23 cellular contexts compared by ENCODE assay signal in genomic region chr10:34473174-34474059, GRCh38.
A peak's percentile ranks its signal among the peaks of the same experiment; 100 is the strongest.
DNase-seq lines count a peak whose midpoint lies in the region; ATAC-seq and TF ChIP-seq lines count a peak whose summit lies in the region.
"Had no signal": no experiment of that assay in that cellular context is flagged by ENCODE, and none has a peak within 500 bp of the region (broad histone marks: within the 10 kb centered on the region; RNA-seq: fewer than 3 reads in every experiment).

No MANE protein-coding gene starts in this region.

- TF ChIP-seq CTCF in PC-3 (conservative IDR thresholded peaks at IDR 0.05; ENCODE audit: low read depth, low read length) (no peak), cardiac muscle cell (IDR thresholded peaks at IDR 0.05; ENCODE audit: low read depth, low read length) (no peak), nephron progenitor cell (IDR thresholded peaks at IDR 0.05) (no peak), esophagus squamous epithelium (IDR thresholded peaks at IDR 0.05) (no peak)

- no peaks in the 10 kb centered on the region for H3K79me2 ChIP-seq in PC-3 (ENCODE audit: low read length)

- intact Hi-C loops in PC-3 (cut with micrococcal nuclease) (no loop called here), esophagus squamous epithelium (cut with DNase I) (no loop called here)

- H3K4me1 Mint-ChIP-seq in nephron progenitor cell = peaks cover 5% of the 10 kb centered on the region
- H3K4me1 Mint-ChIP-seq: activated CD4-positive, alpha-beta T cell treated with anti-CD3 and anti-CD28 coated beads, Interleukin-2, amount 10 ng/mL, durations not matched to agents 7 days and 5 days; activated T-helper 17 cell treated with anti-CD3 and anti-CD28 coated beads, Interleukin-2, amount 50 U/mL, for 72 hours had no signal

- H3K4me1 ChIP-seq in PC-3 (ENCODE audit: insufficient read depth, low read length) (0 out of 2 replicates have a peak, but pooled peaks cover 7% of the 10 kb centered on the region), cardiac muscle cell (ENCODE audit: low read depth) (peaks cover 28% of the 10 kb centered on the region), esophagus squamous epithelium (peaks cover 0 to 10% (median 0%) of the 10 kb centered on the region in 3 donors)

- no peaks in the 10 kb centered on the region for H3K27me3 Mint-ChIP-seq in nephron progenitor cell (ENCODE audit: low read depth, poor library complexity)
- H3K27me3 Mint-ChIP-seq: activated CD4-positive, alpha-beta T cell treated with anti-CD3 and anti-CD28 coated beads, Interleukin-2, amount 10 ng/mL, durations not matched to agents 7 days and 5 days had no signal

- peak overlapping the region; percentile 31 for H3K27ac Mint-ChIP-seq in nephron progenitor cell
- H3K27ac Mint-ChIP-seq: activated CD4-positive, alpha-beta T cell treated with anti-CD3 and anti-CD28 coated beads, Interleukin-2, amount 10 ng/mL, durations not matched to agents 7 days and 5 days; activated T-helper 17 cell treated with anti-CD3 and anti-CD28 coated beads, Interleukin-2, amount 50 U/mL, for 72 hours had no signal

- no peaks in the 10 kb centered on the region for H3F3A ChIP-seq in PC-3 (ENCODE audit: low read length, unreplicated experiment)

- H4K20me1 ChIP-seq in PC-3 (ENCODE audit: low read length) = no peaks in the 10 kb centered on the region

- no peak for TF ChIP-seq POLR2A in esophagus squamous epithelium (IDR thresholded peaks at IDR 0.05)

- no peak overlapping the region for H3K4me2 ChIP-seq in PC-3 (ENCODE audit: low read length)

- H3K4me3 Mint-ChIP-seq in nephron progenitor cell = no peak overlapping the region
- H3K4me3 Mint-ChIP-seq: activated CD4-positive, alpha-beta T cell treated with anti-CD3 and anti-CD28 coated beads, Interleukin-2, amount 10 ng/mL, durations not matched to agents 7 days and 5 days; activated T-helper 17 cell treated with anti-CD3 and anti-CD28 coated beads, Interleukin-2, amount 50 U/mL, for 72 hours; H9 had no signal

- H3K9me3 ChIP-seq in PC-3 (ENCODE audit: low read length) (no peaks in the 10 kb centered on the region), cardiac muscle cell (ENCODE audit: low read depth) (no peaks in the 10 kb centered on the region), esophagus squamous epithelium (no peaks in the 10 kb centered on the region)
- H3K9me3 ChIP-seq: neutrophil had no signal

- peaks cover 15% of the 10 kb centered on the region for H3K36me3 Mint-ChIP-seq in nephron progenitor cell (ENCODE audit: low read depth)

- no peak overlapping the region for H2AFZ ChIP-seq in PC-3 (ENCODE audit: low read length)

- H3K27me3 ChIP-seq in PC-3 (ENCODE audit: low read length) (no peaks in the 10 kb centered on the region), cardiac muscle cell (no peaks in the 10 kb centered on the region), esophagus squamous epithelium (no peaks in the 10 kb centered on the region)
- H3K27me3 ChIP-seq: neutrophil had no signal

- H3K36me3 ChIP-seq in PC-3 (ENCODE audit: low read depth, low read length) = peaks cover 3% of the 10 kb centered on the region; the same call in 1 of the 2 replicates
- no peaks in the 10 kb centered on the region for H3K36me3 ChIP-seq in cardiac muscle cell
- peaks cover 0 to 23% (median 0%) of the 10 kb centered on the region in 3 donors for H3K36me3 ChIP-seq in esophagus squamous epithelium
- H3K36me3 ChIP-seq: neutrophil had no signal

- H3K9ac ChIP-seq in PC-3 (ENCODE audit: low read length) = no peak overlapping the region

- 65 to 66% methylated on average over 7 of the region's 7 CpGs for WGBS in esophagus squamous epithelium, 2 donors

- no peaks in the 10 kb centered on the region for H3K9me3 Mint-ChIP-seq in nephron progenitor cell
- H3K9me3 Mint-ChIP-seq: activated CD4-positive, alpha-beta T cell treated with anti-CD3 and anti-CD28 coated beads, Interleukin-2, amount 10 ng/mL, durations not matched to agents 7 days and 5 days; activated T-helper 17 cell treated with anti-CD3 and anti-CD28 coated beads, Interleukin-2, amount 50 U/mL, for 72 hours; H9 had no signal

- DNase-seq in DMS53 (lab: John Stamatoyannopoulos, UW) (peak; percentile 53), DMS53 treated with DMSO at 0.1 percent for 48 hours (lab: John Stamatoyannopoulos, UW; ENCODE audit: unreplicated experiment) (no peak), PC-3 (no peak), cardiac muscle cell (ENCODE audit: low read depth in 1 of 2, low spot score in 1 of 2) (peak; percentile 3 to 18), nephron progenitor cell (no peak), esophagus squamous epithelium (lab: John Stamatoyannopoulos, UW) (no peak)
- DNase-seq: activated CD4-positive, alpha-beta T cell treated with anti-CD3 and anti-CD28 coated beads, Interleukin-2, amount 10 ng/mL, durations not matched to agents 7 days and 5 days; AML-193; DND-41; foreskin melanocyte; H9; KBM-7; NCI-H1048; NCI-H2107; NCI-H524 treated with DMSO at 0.1 percent for 48 hours; retina; SHP77 treated with DMSO at 0.1 percent for 48 hours; stimulated activated CD4-positive, alpha-beta T cell treated with anti-CD3 and anti-CD28 coated beads, Interleukin-15, amount 100 ng/mL, for 24 hours had no signal

- H3K27ac ChIP-seq in PC-3 (ENCODE audit: low read length) (no peak overlapping the region), cardiac muscle cell (no peak overlapping the region), esophagus squamous epithelium (no peak overlapping the region)
- H3K27ac ChIP-seq: 22Rv1, neutrophil had no signal

- CTCF ChIA-PET in PC-3 (lab: Charles Lee) = no interaction called here

- POLR2A ChIA-PET in PC-3 (lab: Charles Lee; ENCODE audit: unreplicated experiment) = interaction anchor here (0.5 kb wide), 1 partner anchor 31 kb away, joined by 3 read pairs; no protein-coding TSS in a partner anchor

- BruUV-seq in PC-3 (replicated peaks; lab: Mats Ljungman, UMichigan) = no TSS peak

- no peaks in the 10 kb centered on the region for H3K9me2 ChIP-seq in PC-3 (replicated peaks; ENCODE audit: low read length)

- no peak overlapping the region for H3K4me3 ChIP-seq in PC-3 (ENCODE audit: low read length)
- no peak overlapping the region for H3K4me3 ChIP-seq in cardiac muscle cell
- no peak overlapping the region for H3K4me3 ChIP-seq in esophagus squamous epithelium

- ATAC-seq in PC-3 (peak; percentile 9; the same call in 1 of the 2 replicates), GM19351 (IDR thresholded peaks at IDR 0.05; ENCODE audit: unreplicated experiment) (no peak), HG02798 (IDR thresholded peaks at IDR 0.05; ENCODE audit: poor library complexity, unreplicated experiment) (no peak)
- ATAC-seq: activated T-helper 17 cell treated with anti-CD3 and anti-CD28 coated beads, Interleukin-2, amount 50 U/mL, for 72 hours had no signal

Comparison
In these comparisons a context has a peak if more than half of its experiments do, and no peak if none do; other contexts are left out.
1. DNase-seq: peak in DMS53 (single experiment) and cardiac muscle cell (2 of 2); none in DMS53 treated with DMSO at 0.1 percent for 48 hours (single experiment), PC-3 (single experiment), nephron progenitor cell (single experiment) and esophagus squamous epithelium (single experiment).